17 cellular contexts compared by ENCODE assay signal in the genomic region with DNA sequence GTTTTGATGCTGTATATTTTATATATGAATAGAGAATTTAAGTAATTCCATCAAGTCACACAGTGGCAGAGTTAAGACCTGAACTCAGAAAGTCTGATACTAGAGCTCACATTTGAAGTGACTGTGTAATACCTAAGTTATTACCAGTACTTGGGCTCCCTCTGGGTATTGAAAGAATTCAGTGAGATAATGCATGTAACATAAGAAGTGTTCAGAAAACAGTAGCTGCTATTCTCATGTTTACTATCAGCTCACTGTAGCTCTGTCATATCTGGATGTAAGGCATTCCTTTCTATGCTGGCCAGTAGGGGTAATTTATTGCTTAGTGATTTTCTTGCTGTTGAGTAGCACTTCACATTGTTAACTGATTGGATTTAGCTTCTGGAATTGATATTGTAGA. TPM values are rescaled to one million over a fixed set of nuclear protein-coding genes. Genes with fewer than 3 reads are reported as not detected.
DNase-seq lines count a peak whose midpoint lies in the region; FAIRE-seq and TF ChIP-seq lines count a peak whose summit lies in the region.
"Had no signal": no experiment of that assay in that cellular context is flagged by ENCODE, and none has a peak within 500 bp of the region (broad histone marks: within the 10 kb centered on the region; RNA-seq: fewer than 3 reads in every experiment).

No MANE protein-coding gene starts in this region.

- no TSS peak for BruUV-seq in endothelial cell of umbilical vein (replicated peaks; lab: Mats Ljungman, UMichigan)

- no peaks in the 10 kb centered on the region for H3K9me1 ChIP-seq in endothelial cell of umbilical vein (replicated peaks; ENCODE audit: control insufficient read depth, extremely low read depth, insufficient read depth, low read length)

- CTCF ChIA-PET in endothelial cell of umbilical vein (lab: Charles Lee): interaction anchor here (0.7 to 3.0 kb wide), 11 partner anchors 9 to 152 kb away, joined by 3 to 19 read pairs (median 4); no protein-coding TSS in a partner anchor

- no peak for DNase-seq in GM12891 (ENCODE audit: insufficient read length, low spot score)
- peak; percentile 12 for DNase-seq in OCI-M1 (lab: John Stamatoyannopoulos, UW)
- peak; percentile 18 for DNase-seq in endothelial cell of umbilical vein (ENCODE audit: low read depth, low spot score)
- peak; percentile 22 for DNase-seq in renal cortical epithelial cell (ENCODE audit: low read depth)
- DNase-seq in midbrain (lab: John Stamatoyannopoulos, UW): no peak
- DNase-seq in erythroblast (lab: John Stamatoyannopoulos, UW): no peak
- no peak for DNase-seq in DMS53 (lab: John Stamatoyannopoulos, UW)
- DNase-seq: activated CD4-positive, alpha-beta T cell treated with anti-CD3 and anti-CD28 coated beads for 4 hours; activated T-cell treated with anti-CD3 and anti-CD28 coated beads for 4 hours; esophagus squamous epithelium; KG1; NCI-H1436; NCI-H524 treated with DMSO at 0.1 percent for 48 hours; right cardiac atrium; stimulated activated CD4-positive, alpha-beta T cell treated with anti-CD3 and anti-CD28 coated beads, Interleukin-4, amount 100 ng/mL, for 4 hours had no signal

- no peak overlapping the region for H3K27ac ChIP-seq in endothelial cell of umbilical vein (ENCODE audit: insufficient read depth, low read depth, low read length)
- H3K27ac ChIP-seq: esophagus squamous epithelium, RWPE1 had no signal

- TF ChIP-seq CTCF in endothelial cell of umbilical vein (IDR thresholded peaks at IDR 0.05; ENCODE audit: extremely low read depth in 1 of 2, insufficient read depth in 1 of 2, low read depth in 1 of 2, low read length in 2 of 2): no peak

- peaks cover 5% of the 10 kb centered on the region for H3K4me1 ChIP-seq in endothelial cell of umbilical vein (ENCODE audit: control insufficient read depth, extremely low read depth, insufficient read depth, low read length)
- H3K4me1 ChIP-seq: esophagus squamous epithelium had no signal

- TF ChIP-seq POLR2A in GM12891 (IDR thresholded peaks at IDR 0.05; ENCODE audit: low read depth, low read length) (no peak), endothelial cell of umbilical vein (IDR thresholded peaks at IDR 0.05; ENCODE audit: low read depth, low read length) (no peak), erythroblast (IDR thresholded peaks at IDR 0.05; ENCODE audit: low read length) (no peak)

- no peaks in the 10 kb centered on the region for H4K20me1 ChIP-seq in endothelial cell of umbilical vein (replicated peaks; ENCODE audit: control insufficient read depth, extremely low read depth, insufficient read depth, low read length)

- H3K9ac ChIP-seq in endothelial cell of umbilical vein (replicated peaks; ENCODE audit: extremely low read depth, insufficient read depth, low read length): no peak overlapping the region

- H3K36me3 ChIP-seq in endothelial cell of umbilical vein (ENCODE audit: control insufficient read depth in 2 of 2, extremely low read depth in 1 of 2, insufficient read depth in 2 of 2, low read length in 2 of 2): peaks cover 1 to 6% of the 10 kb centered on the region in 2 experiments

- no peak overlapping the region for H2AFZ ChIP-seq in endothelial cell of umbilical vein (ENCODE audit: low read depth, low read length)

- H3K4me3 ChIP-seq in endothelial cell of umbilical vein (replicated peaks in 1 of 3; ENCODE audit: insufficient read depth in 1 of 3, low read depth in 1 of 3, low read length in 3 of 3): no peak overlapping the region
- H3K4me3 ChIP-seq: esophagus squamous epithelium had no signal

- no peaks in the 10 kb centered on the region for H3K27me3 ChIP-seq in endothelial cell of umbilical vein (ENCODE audit: control insufficient read depth in 2 of 2, insufficient read depth in 2 of 2, low read length in 2 of 2)
- H3K27me3 ChIP-seq: esophagus squamous epithelium had no signal

- peak; percentile 45 for FAIRE-seq in GM12891 (lab: Jason Lieb, UNC)
- no peak for FAIRE-seq in endothelial cell of umbilical vein (lab: Jason Lieb, UNC)

- POLR2A ChIA-PET in endothelial cell of umbilical vein (lab: Charles Lee): no interaction called here

- intact Hi-C loops in endothelial cell of umbilical vein (cut with micrococcal nuclease): no loop called here

- dilution Hi-C loops in endothelial cell of umbilical vein (cut with MboI; ENCODE audit: extremely low pct_ligation_motif_present, low sequenced_read_pairs): no loop called here

- no peak overlapping the region for H3K4me2 ChIP-seq in endothelial cell of umbilical vein (ENCODE audit: insufficient read depth, low read length)

- no peaks in the 10 kb centered on the region for H3K9me3 ChIP-seq in endothelial cell of umbilical vein (replicated peaks; ENCODE audit: control insufficient read depth, insufficient read depth, low read length)
- H3K9me3 ChIP-seq: esophagus squamous epithelium had no signal

- no peaks in the 10 kb centered on the region for H3K79me2 ChIP-seq in endothelial cell of umbilical vein (ENCODE audit: control insufficient read depth, insufficient read depth, low read length)

TF ChIP-seq in GM12891, 5 proteins besides CTCF, POLR2A, EP300 and RAD21:
- TF ChIP-seq PAX5 (IDR thresholded peaks at IDR 0.05; ENCODE audit: insufficient read depth, low read length, severe bottlenecking) (no peak), TAF1 (IDR thresholded peaks at IDR 0.05; ENCODE audit: low read depth, low read length) (no peak), POU2F2 (IDR thresholded peaks at IDR 0.05; ENCODE audit: low read depth, low read length) (no peak), SPI1 (IDR thresholded peaks at IDR 0.05; ENCODE audit: low read depth, low read length) (no peak), POLR2AphosphoS5 (IDR thresholded peaks at IDR 0.05; ENCODE audit: low read depth, low read length) (no peak)

TF ChIP-seq in endothelial cell of umbilical vein, 7 proteins besides CTCF, POLR2A, EP300 and RAD21:
- TF ChIP-seq MYC (IDR thresholded peaks at IDR 0.05; ENCODE audit: low read depth, low read length) (no peak), JUN (IDR thresholded peaks at IDR 0.05; ENCODE audit: borderline replicate concordance, insufficient read depth, insufficient read length, low read depth) (no peak)

RNA-seq across cellular contexts. Expression of a gene that starts 44.6 kb away (rescaled TPM):
- polyA plus RNA-seq in GM12891 (2012; ENCODE audit: low read depth, missing spikeins): 0.05 TPM
- total RNA-seq in endothelial cell of umbilical vein (not detected in 2 replicates), renal cortical epithelial cell (not detected in 2 replicates)
- polyA plus RNA-seq in endothelial cell of umbilical vein: not detected in 2 replicates
- not detected in 2 replicates for polyA plus RNA-seq in endothelial cell of umbilical vein (2011; cell fraction: cytosol; rRNA removed)
- polyA plus RNA-seq in endothelial cell of umbilical vein (2011; cell fraction: nucleus; rRNA removed): not detected in 2 replicates
- not detected in 2 replicates for polyA plus RNA-seq in endothelial cell of umbilical vein (2012)
- polyA minus RNA-seq in endothelial cell of umbilical vein: not detected in 2 replicates
- polyA minus RNA-seq in endothelial cell of umbilical vein (2011; cell fraction: cytosol; rRNA and poly(A)+ RNA removed): not detected
- polyA minus RNA-seq in endothelial cell of umbilical vein (2011; cell fraction: nucleus; rRNA and poly(A)+ RNA removed): not detected in 2 replicates
- total RNA-seq: esophagus squamous epithelium, neural crest cell, right cardiac atrium had no signal
- polyA plus RNA-seq: right cardiac atrium had no signal

RNA-seq across cellular contexts. Expression of a gene that starts 49.6 kb away (rescaled TPM):
- polyA plus RNA-seq in GM12891 (2012; ENCODE audit: low read depth, missing spikeins): 48.2 TPM
- total RNA-seq in endothelial cell of umbilical vein: 62.5 and 66.6 TPM in 2 replicates
- polyA plus RNA-seq in endothelial cell of umbilical vein: 25.4 and 32.3 TPM in 2 replicates
- polyA plus RNA-seq in endothelial cell of umbilical vein (2011; cell fraction: cytosol; rRNA removed): 44.0 and 49.3 TPM in 2 replicates
- 60.5 and 68.3 TPM in 2 replicates for polyA plus RNA-seq in endothelial cell of umbilical vein (2011; cell fraction: nucleus; rRNA removed)
- 57.0 and 78.8 TPM in 2 replicates for polyA plus RNA-seq in endothelial cell of umbilical vein (2012)
- 38.2 and 39.4 TPM in 2 replicates for polyA minus RNA-seq in endothelial cell of umbilical vein
- polyA minus RNA-seq in endothelial cell of umbilical vein (2011; cell fraction: cytosol; rRNA and poly(A)+ RNA removed): 14.1 TPM
- 30.7 and 38.6 TPM in 2 replicates for polyA minus RNA-seq in endothelial cell of umbilical vein (2011; cell fraction: nucleus; rRNA and poly(A)+ RNA removed)
- total RNA-seq in renal cortical epithelial cell: 135 and 156 TPM in 2 replicates

Comparison
In these comparisons a context has a peak if more than half of its experiments do, and no peak if none do; other contexts are left out.
1. DNase-seq: peak in OCI-M1 (single experiment), endothelial cell of umbilical vein (single experiment) and renal cortical epithelial cell (single experiment); none in GM12891 (single experiment), midbrain (single experiment), erythroblast (0 of 2) and DMS53 (single experiment).